In the genomic region with DNA sequence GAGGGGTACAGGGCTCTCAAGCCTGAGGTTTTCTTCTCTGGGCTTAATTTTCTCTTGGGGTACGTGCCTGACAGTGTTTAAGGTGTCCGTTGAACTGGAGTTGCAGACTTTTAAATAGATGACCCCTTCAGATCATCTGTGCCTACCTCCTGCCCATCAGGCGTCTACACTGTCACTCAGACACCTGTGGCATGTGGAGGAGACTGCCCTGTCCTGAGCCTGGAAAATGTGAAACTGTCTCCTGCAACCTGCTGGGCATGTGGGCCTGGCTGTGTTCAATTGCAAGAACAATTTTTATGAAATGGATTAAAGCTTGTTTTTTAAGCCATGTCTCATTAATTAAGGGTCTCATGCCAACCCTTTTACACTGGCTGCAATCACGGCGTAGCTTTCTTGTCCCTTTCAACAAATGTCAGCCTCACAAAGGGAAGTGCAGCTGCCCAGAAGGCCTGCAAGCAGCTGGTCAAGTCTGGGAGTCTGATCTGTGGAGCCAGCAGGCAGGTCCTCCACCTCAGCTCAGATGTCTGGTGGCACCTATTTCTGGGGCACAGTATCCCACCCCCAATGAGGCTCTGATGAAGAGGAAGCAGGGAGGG, we compare ENCODE assay signal across 22 cellular contexts.
"Had no signal": no experiment of that assay in that cellular context is flagged by ENCODE, and none has a peak within 500 bp of the region (broad histone marks: within the 10 kb centered on the region; RNA-seq: fewer than 3 reads in every experiment).

No MANE protein-coding gene starts in this region.

- H3K27me3 Mint-ChIP-seq: activated CD4-positive, alpha-beta memory T cell treated with anti-CD3 and anti-CD28 coated beads for 36 hours; activated T-helper 17 cell treated with anti-CD3 and anti-CD28 coated beads, Interleukin-2, amount 50 U/mL, for 72 hours; dendritic cell treated with granulocyte-macrophage colony-stimulating factor and Interleukin-4, amounts not matched to agents 40 ng/mL and 50 ng/mL, for 4 days; naive thymus-derived CD8-positive, alpha-beta T cell had no signal

- ATAC-seq: activated T-helper 17 cell treated with anti-CD3 and anti-CD28 coated beads, Interleukin-2, amount 50 U/mL, for 72 hours; esophagus mucosa; left cardiac atrium; lower lobe of right lung; naive thymus-derived CD8-positive, alpha-beta T cell had no signal

- H3K4me3 Mint-ChIP-seq: activated CD4-positive, alpha-beta memory T cell treated with anti-CD3 and anti-CD28 coated beads for 36 hours; activated naive CD4-positive, alpha-beta T cell treated with anti-CD3 and anti-CD28 coated beads for 36 hours; activated T-helper 17 cell treated with anti-CD3 and anti-CD28 coated beads, Interleukin-2, amount 50 U/mL, for 72 hours; dendritic cell treated with granulocyte-macrophage colony-stimulating factor and Interleukin-4, amounts not matched to agents 40 ng/mL and 50 ng/mL, for 4 days; endodermal cell; immature natural killer cell; naive thymus-derived CD8-positive, alpha-beta T cell; T-helper 1 cell treated with Interleukin-12 subunit alpha and Interleukin-12 subunit beta and Interleukin-4 antibody, amounts not matched to agents 30 μg/mL and 1 μg/mL, for 36 hours had no signal

- H3K27ac ChIP-seq: adrenal gland, brain microvascular endothelial cell, lower lobe of right lung, prostate gland, right lobe of liver, spleen, upper lobe of left lung had no signal

- H3K9me3 Mint-ChIP-seq: activated CD4-positive, alpha-beta memory T cell treated with anti-CD3 and anti-CD28 coated beads for 36 hours; activated naive CD4-positive, alpha-beta T cell treated with anti-CD3 and anti-CD28 coated beads for 36 hours; activated T-helper 17 cell treated with anti-CD3 and anti-CD28 coated beads, Interleukin-2, amount 50 U/mL, for 72 hours; dendritic cell treated with granulocyte-macrophage colony-stimulating factor and Interleukin-4, amounts not matched to agents 40 ng/mL and 50 ng/mL, for 4 days; immature natural killer cell; naive thymus-derived CD8-positive, alpha-beta T cell; T-helper 1 cell treated with Interleukin-12 subunit alpha and Interleukin-12 subunit beta and Interleukin-4 antibody, amounts not matched to agents 30 μg/mL and 1 μg/mL, for 36 hours had no signal

- H3K9me3 ChIP-seq: adrenal gland, lower lobe of right lung, prostate gland, right lobe of liver, spleen, upper lobe of left lung had no signal

- DNase-seq: activated CD4-positive, alpha-beta memory T cell treated with anti-CD3 and anti-CD28 coated beads for 36 hours; activated CD4-positive, CD25-positive, alpha-beta regulatory T cell treated with anti-CD3 and anti-CD28 coated beads, Interleukin-2, amount 50 U/mL, for 72 hours; activated naive CD4-positive, alpha-beta T cell treated with anti-CD3 and anti-CD28 coated beads for 36 hours; adrenal gland; brain microvascular endothelial cell; cerebellar nuclear complex; endodermal cell; immature natural killer cell; left cardiac atrium; lower lobe of right lung; occipital lobe; right lobe of liver; spleen; stimulated activated CD4-positive, alpha-beta T cell treated with anti-CD3 and anti-CD28 coated beads, Interleukin-1b, Interleukin-23, amount 100 ng/mL, for 48 hours; stimulated activated naive CD4-positive, alpha-beta T cell; upper lobe of left lung had no signal

- H3K27me3 ChIP-seq: adrenal gland, brain microvascular endothelial cell, right lobe of liver, spleen, upper lobe of left lung had no signal

- H3K4me3 ChIP-seq: adrenal gland, lower lobe of right lung, prostate gland, right lobe of liver, spleen, upper lobe of left lung had no signal

- H3K4me1 ChIP-seq: right lobe of liver had no signal

- H3K27ac Mint-ChIP-seq: activated CD4-positive, alpha-beta memory T cell treated with anti-CD3 and anti-CD28 coated beads for 36 hours; activated T-helper 17 cell treated with anti-CD3 and anti-CD28 coated beads, Interleukin-2, amount 50 U/mL, for 72 hours; dendritic cell treated with granulocyte-macrophage colony-stimulating factor and Interleukin-4, amounts not matched to agents 40 ng/mL and 50 ng/mL, for 4 days; T-helper 1 cell treated with Interleukin-12 subunit alpha and Interleukin-12 subunit beta and Interleukin-4 antibody, amounts not matched to agents 30 μg/mL and 1 μg/mL, for 36 hours had no signal

- H3K4me1 Mint-ChIP-seq: endodermal cell had no signal
